In genomic region chr1:164380893-164381292, GRCh38 we compare ENCODE assay signal across 23 cellular contexts.
DNase-seq lines count a peak whose midpoint lies in the region; ATAC-seq, FAIRE-seq and TF ChIP-seq lines count a peak whose summit lies in the region.
"Had no signal": no experiment of that assay in that cellular context is flagged by ENCODE, and none has a peak within 500 bp of the region (broad histone marks: within the 10 kb centered on the region; RNA-seq: fewer than 3 reads in every experiment).

No MANE protein-coding gene starts in this region.

- no peaks in the 10 kb centered on the region for H3K4me1 Mint-ChIP-seq in effector memory CD8-positive, alpha-beta T cell (ENCODE audit: low read depth in 2 of 2)

- TF ChIP-seq RAD21 in A549 (conservative IDR thresholded peaks at IDR 0.05 in 1 of 2, IDR thresholded peaks at IDR 0.05 in 1 of 2): no peak

- H3K4me3 ChIP-seq in A549 (no peak overlapping the region), cardiac fibroblast (replicated peaks in 1 of 2; ENCODE audit: low read depth in 2 of 2, low read length in 2 of 2) (no peak overlapping the region)
- H3K4me3 ChIP-seq: breast epithelium, HAP-1, hepatocyte, suprapubic skin had no signal

- DNase-seq in A549 (ENCODE audit: low read depth in 1 of 2, low spot score in 1 of 2) (no peak), ELR (ENCODE audit: low read depth) (peak; percentile 0), NCI-H146 treated with DMSO at 0.1 percent for 48 hours (lab: John Stamatoyannopoulos, UW; ENCODE audit: unreplicated experiment) (peak; percentile 43), cardiac fibroblast (ENCODE audit: low read depth in 2 of 2) (peak; percentile 3 to 50), NCI-H2171 (lab: John Stamatoyannopoulos, UW) (no peak), UCSD-AML1 (lab: John Stamatoyannopoulos, UW; ENCODE audit: unreplicated experiment) (no peak)
- no peak for DNase-seq in effector memory CD8-positive, alpha-beta T cell
- DNase-seq: activated CD4-positive, alpha-beta T cell treated with anti-CD3 and anti-CD28 coated beads for 1 hour; activated naive CD4-positive, alpha-beta T cell treated with anti-CD3 and anti-CD28 coated beads for 36 hours; AML-193; Calu3; GF-D8; left colon; MV-4-11; stimulated activated CD4-positive, alpha-beta T cell treated with anti-CD3 and anti-CD28 coated beads, Interleukin-4, amount 100 ng/mL, for 24 hours; stimulated activated CD8-positive, alpha-beta memory T cell treated with anti-CD3 and anti-CD28 coated beads, Interleukin-4, amount 100 ng/mL, for 48 hours had no signal

- no peaks in the 10 kb centered on the region for H3K9me3 ChIP-seq in A549
- H3K9me3 ChIP-seq: breast epithelium, HAP-1, suprapubic skin had no signal

- WGBS in A549 (ENCODE audit: missing lambda C conversion rate): 15% methylated on average over 4 of the region's 4 CpGs

- TF ChIP-seq CTCF in A549 (IDR thresholded peaks at IDR 0.05) (no peak), cardiac fibroblast (IDR thresholded peaks at IDR 0.05; ENCODE audit: low read depth, low read length) (no peak)

- H3K27me3 Mint-ChIP-seq in effector memory CD8-positive, alpha-beta T cell: no peaks in the 10 kb centered on the region

- peak overlapping the region; percentile 18; the same call in 1 of the 3 replicates for H3K4me2 ChIP-seq in A549
- H3K4me2 ChIP-seq: hepatocyte had no signal

- H3K27ac ChIP-seq in A549: no peak overlapping the region
- H3K27ac ChIP-seq: breast epithelium, hepatocyte, suprapubic skin had no signal

- TF ChIP-seq EP300 in A549 (IDR thresholded peaks at IDR 0.05): no peak

- CTCF ChIA-PET in A549 (lab: Yijun Ruan, JAX): no interaction called here

- POLR2A ChIA-PET in A549 (lab: Yijun Ruan, JAX): no interaction called here

- ATAC-seq in A549 (no peak; a peak in 1 of 6 replicates), HG03175 (IDR thresholded peaks at IDR 0.05; ENCODE audit: unreplicated experiment) (no peak)
- ATAC-seq in effector memory CD8-positive, alpha-beta T cell (replicated peaks): no peak
- ATAC-seq: HepG2, left colon had no signal

- no peak overlapping the region for H3K4me3 Mint-ChIP-seq in effector memory CD8-positive, alpha-beta T cell
- H3K4me3 Mint-ChIP-seq: activated naive CD4-positive, alpha-beta T cell treated with anti-CD3 and anti-CD28 coated beads for 36 hours; T-helper 2 cell treated with Interferon-gamma antibody and Interleukin-4, amounts not matched to agents 5 μg/mL and 100 μg/mL, for 36 hours had no signal

- H3K9me3 Mint-ChIP-seq in effector memory CD8-positive, alpha-beta T cell: peaks cover 5 to 16% of the 10 kb centered on the region in 2 donors
- H3K9me3 Mint-ChIP-seq: activated naive CD4-positive, alpha-beta T cell treated with anti-CD3 and anti-CD28 coated beads for 36 hours had no signal

- no peak for FAIRE-seq in A549 (lab: Jason Lieb, UNC)
- FAIRE-seq: HepG2 had no signal

- no peak for TF ChIP-seq POLR2A in A549 (IDR thresholded peaks at IDR 0.05; ENCODE audit: low read length)

- H3K36me3 Mint-ChIP-seq in effector memory CD8-positive, alpha-beta T cell (ENCODE audit: insufficient read depth): no peaks in the 10 kb centered on the region

- H3K27ac Mint-ChIP-seq in effector memory CD8-positive, alpha-beta T cell: no peak overlapping the region
- H3K27ac Mint-ChIP-seq: activated naive CD4-positive, alpha-beta T cell treated with anti-CD3 and anti-CD28 coated beads for 36 hours; T-helper 2 cell treated with Interferon-gamma antibody and Interleukin-4, amounts not matched to agents 5 μg/mL and 100 μg/mL, for 36 hours had no signal

- peaks cover 3% of the 10 kb centered on the region; the same call in 1 of the 3 replicates for H3K4me1 ChIP-seq in A549
- H3K4me1 ChIP-seq: breast epithelium, HAP-1, suprapubic skin had no signal

TF ChIP-seq in A549, 52 proteins besides CTCF, POLR2A, EP300 and RAD21:
- TF ChIP-seq JUNB (IDR thresholded peaks at IDR 0.05) (no peak), RFX5 (IDR thresholded peaks at IDR 0.05) (no peak), FOSL2 (IDR thresholded peaks at IDR 0.05) (no peak), FOSL2 (CRISPR knock-in tag; IDR thresholded peaks at IDR 0.05) (no peak), HOXA7 (CRISPR knock-in tag; IDR thresholded peaks at IDR 0.05) (no peak), BCL3 (IDR thresholded peaks at IDR 0.05) (no peak), RCOR1 (IDR thresholded peaks at IDR 0.05; ENCODE audit: low read depth, low read length) (no peak), CBX2 (IDR thresholded peaks at IDR 0.05; ENCODE audit: borderline replicate concordance, low read depth) (no peak), HDAC2 (IDR thresholded peaks at IDR 0.05) (no peak), ZFP36 (IDR thresholded peaks at IDR 0.05; ENCODE audit: borderline replicate concordance, partially characterized antibody) (no peak), HOXB5 (CRISPR knock-in tag; IDR thresholded peaks at IDR 0.05) (no peak)

Comparison
In these comparisons a context has a peak if more than half of its experiments do, and no peak if none do; other contexts are left out.
1. DNase-seq: peak in ELR (single experiment), NCI-H146 treated with DMSO at 0.1 percent for 48 hours (single experiment) and cardiac fibroblast (2 of 2); none in A549 (0 of 2), effector memory CD8-positive, alpha-beta T cell (0 of 3), NCI-H2171 (single experiment) and UCSD-AML1 (single experiment).